Comparison of ENCODE assay signal across 17 cellular contexts in the genomic region with DNA sequence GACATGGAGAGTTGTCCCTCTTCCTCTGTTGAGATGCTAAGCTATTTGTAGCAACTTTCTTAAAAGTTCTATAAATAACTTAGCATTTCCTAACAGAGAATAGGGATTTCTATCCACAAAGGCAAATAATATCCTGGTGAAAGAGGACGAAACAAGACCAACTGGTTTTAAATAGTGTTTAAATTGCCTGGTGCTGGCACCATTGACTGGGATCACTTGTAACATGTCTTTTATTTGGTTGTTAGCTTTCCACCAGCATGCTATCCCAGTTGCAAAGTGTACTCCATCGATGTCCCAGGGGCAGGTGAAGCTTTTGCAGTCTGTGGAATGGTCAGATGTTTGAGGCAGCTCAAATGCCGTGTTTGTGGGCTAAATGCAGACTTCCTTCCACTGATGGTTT. TPM values are rescaled to one million over a fixed set of nuclear protein-coding genes. Genes with fewer than 3 reads are reported as not detected.
DNase-seq lines count a peak whose midpoint lies in the region; ATAC-seq, FAIRE-seq and TF ChIP-seq lines count a peak whose summit lies in the region.
"Had no signal": no experiment of that assay in that cellular context is flagged by ENCODE, and none has a peak within 500 bp of the region (broad histone marks: within the 10 kb centered on the region; RNA-seq: fewer than 3 reads in every experiment).

No MANE protein-coding gene starts in this region.

- H3K36me3 ChIP-seq in BLaER1 treated with 17β-estradiol and CSF1 and Interleukin-3, amounts not matched to agents 10 nM and 100 nM = peaks cover 23 to 64% (median 46%) of the 10 kb centered on the region in 11 experiments
- H3K36me3 ChIP-seq in gastrocnemius medialis = peaks cover 0 to 24% of the 10 kb centered on the region in 2 donors
- H3K36me3 ChIP-seq in OCI-LY7 (ENCODE audit: insufficient read depth, low read length) = peaks cover 24% of the 10 kb centered on the region

- TF ChIP-seq CTCF in LNCaP clone FGC (IDR thresholded peaks at IDR 0.05; ENCODE audit: control insufficient read depth, extremely low read depth, insufficient read depth) (no peak), epithelial cell of esophagus (IDR thresholded peaks at IDR 0.05; ENCODE audit: insufficient read depth, low read depth, low read length, missing control alignments) (no peak), gastrocnemius medialis (IDR thresholded peaks at IDR 0.05 in 4 of 5, conservative IDR thresholded peaks at IDR 0.05 in 1 of 5) (no peak), OCI-LY7 (conservative IDR thresholded peaks at IDR 0.05; ENCODE audit: low read length) (no peak), D721Med (IDR thresholded peaks at IDR 0.05; ENCODE audit: insufficient read depth, missing control alignments) (no peak)

- CTCF ChIA-PET in OCI-LY7 (lab: Charles Lee; ENCODE audit: unreplicated experiment) = no interaction called here

- ATAC-seq in gastrocnemius medialis = no peak

- no peak overlapping the region for H2AFZ ChIP-seq in OCI-LY7 (ENCODE audit: low read length)

- no peak for FAIRE-seq in D721Med (lab: Jason Lieb, UNC)

- no peaks in the 10 kb centered on the region for H3K9me2 ChIP-seq in OCI-LY7 (ENCODE audit: insufficient read depth, low read length)

- in situ Hi-C loops in gastrocnemius medialis (cut with MboI; ENCODE audit: low sequenced_read_pairs in 4 of 4) = loop anchor here in 2 of 4 donors (5.0 kb wide), 2 partner anchors 80 to 85 kb away; no protein-coding TSS in a partner anchor

- no peaks in the 10 kb centered on the region for H3K9me3 ChIP-seq in BLaER1 treated with 17β-estradiol and CSF1 and Interleukin-3, amounts not matched to agents 10 nM and 100 nM (replicated peaks in 1 of 11)
- H3K9me3 ChIP-seq in gastrocnemius medialis (no peaks in the 10 kb centered on the region), OCI-LY7 (ENCODE audit: low read length) (no peaks in the 10 kb centered on the region)

- H3K4me1 ChIP-seq in BLaER1 treated with 17β-estradiol and CSF1 and Interleukin-3, amounts not matched to agents 10 nM and 100 nM = peaks cover 71 to 83% (median 77%) of the 10 kb centered on the region in 10 experiments
- H3K4me1 ChIP-seq in gastrocnemius medialis (peaks cover 39 to 53% of the 10 kb centered on the region in 2 donors), OCI-LY7 (ENCODE audit: insufficient read depth, low read length, poor library complexity, severe bottlenecking) (peaks cover 32% of the 10 kb centered on the region)

- peaks cover 9% of the 10 kb centered on the region; the same call in 1 of the 2 replicates for H3K79me2 ChIP-seq in OCI-LY7 (ENCODE audit: insufficient read depth, low read depth, low read length)

- H3K4me2 ChIP-seq in BLaER1 treated with 17β-estradiol and CSF1 and Interleukin-3, amounts not matched to agents 10 nM and 100 nM = peak overlapping the region; percentile 66 to 99 (median 82)
- H3K4me2 ChIP-seq in OCI-LY7 (ENCODE audit: low read length) = no peak overlapping the region

- no peak overlapping the region for H3K4me3 ChIP-seq in BLaER1 treated with 17β-estradiol and CSF1 and Interleukin-3, amounts not matched to agents 10 nM and 100 nM
- peak overlapping the region; percentile 43 for H3K4me3 ChIP-seq in LNCaP clone FGC (ENCODE audit: low read depth, low read length)
- H3K4me3 ChIP-seq in epithelial cell of esophagus (ENCODE audit: low read length) = no peak overlapping the region
- no peak overlapping the region for H3K4me3 ChIP-seq in gastrocnemius medialis
- no peak overlapping the region for H3K4me3 ChIP-seq in OCI-LY7 (ENCODE audit: low read depth, low read length, poor library complexity, severe bottlenecking)

- intact Hi-C loops in gastrocnemius medialis (cut with DNase I; ENCODE audit: low total_unique reads) (loop anchor here (10.0 kb wide), 2 partner anchors 207 to 267 kb away; a partner anchor contains a TSS), OCI-LY7 (cut with micrococcal nuclease; ENCODE audit: unreplicated experiment) (no loop called here)

- DNase-seq in LNCaP clone FGC (ENCODE audit: low read depth) = peak; percentile 86
- peak; percentile 9 for DNase-seq in epithelial cell of esophagus (ENCODE audit: low read depth)
- no peak for DNase-seq in gastrocnemius medialis
- DNase-seq in OCI-LY7 (ENCODE audit: low spot score) = no peak
- no peak for DNase-seq in NCI-H2227 (lab: John Stamatoyannopoulos, UW; ENCODE audit: unreplicated experiment)
- no peak for DNase-seq in D721Med (ENCODE audit: insufficient read length, low spot score)
- DNase-seq: ACHN; AML-193; Calu3; CD4-positive, alpha-beta memory T cell; DMS79 treated with DMSO at 0.1 percent for 48 hours; H7; MM.1S; NCI-H1092 treated with DMSO at 0.1 percent for 48 hours; NCI-H446 treated with DMSO at 0.1 percent for 48 hours had no signal

- H3K27me3 ChIP-seq in BLaER1 treated with 17β-estradiol and CSF1 and Interleukin-3, amounts not matched to agents 10 nM and 100 nM = no peaks in the 10 kb centered on the region
- no peaks in the 10 kb centered on the region for H3K27me3 ChIP-seq in gastrocnemius medialis

- POLR2A ChIA-PET in OCI-LY7 (lab: Charles Lee) = no interaction called here

- peaks cover 36 to 74% (median 60%) of the 10 kb centered on the region in 11 experiments for H4K20me1 ChIP-seq in BLaER1 treated with 17β-estradiol and CSF1 and Interleukin-3, amounts not matched to agents 10 nM and 100 nM
- no peaks in the 10 kb centered on the region for H4K20me1 ChIP-seq in OCI-LY7 (ENCODE audit: insufficient read depth, low read length)

- no peak overlapping the region for H3K27ac ChIP-seq in BLaER1 treated with 17β-estradiol and CSF1 and Interleukin-3, amounts not matched to agents 10 nM and 100 nM
- H3K27ac ChIP-seq in gastrocnemius medialis (peak overlapping the region; percentile 15 to 89 (median 49)), OCI-LY7 (ENCODE audit: low read depth, low read length, poor library complexity, severe bottlenecking) (no peak overlapping the region)

- TF ChIP-seq POLR2A in gastrocnemius medialis (IDR thresholded peaks at IDR 0.05) = no peak

- BruUV-seq in OCI-LY7 (replicated peaks; lab: Mats Ljungman, UMichigan) = no TSS peak

- no peak overlapping the region for H3K9ac ChIP-seq in BLaER1 treated with 17β-estradiol and CSF1 and Interleukin-3, amounts not matched to agents 10 nM and 100 nM

RNA-seq across cellular contexts. Expression of a gene that starts 3.7 kb away (rescaled TPM):
- total RNA-seq in gastrocnemius medialis = 10 to 100 TPM in 1 of 4 donors, 1 to 10 TPM in 3; 7.3 to 11.8 (median 7.9) TPM
- total RNA-seq in OCI-LY7 (2014; rRNA removed; shearing (Covaris generic)) = 1.9 and 4.9 TPM in 2 replicates
- total RNA-seq in OCI-LY7 (2022) = 10.0 and 10.1 TPM in 2 replicates

RNA-seq across cellular contexts. Expression of a gene that starts 5.0 kb away (rescaled TPM):
- 100 to 1,000 TPM; 212 to 261 (median 252) TPM for total RNA-seq in gastrocnemius medialis
- total RNA-seq in OCI-LY7 (2014; rRNA removed; shearing (Covaris generic)) = 51.2 and 55.5 TPM in 2 replicates
- total RNA-seq in OCI-LY7 (2022) = 68.3 and 72.8 TPM in 2 replicates

RNA-seq across cellular contexts. Expression of a gene that starts 56.2 kb away (rescaled TPM):
- total RNA-seq in gastrocnemius medialis = not detected
- total RNA-seq in OCI-LY7 (2014; rRNA removed; shearing (Covaris generic)) = 0.67 and 3.3 TPM in 2 replicates
- 0.50 and 0.67 TPM in 2 replicates for total RNA-seq in OCI-LY7 (2022)
- total RNA-seq: G401 had no signal

Comparison
In these comparisons a context has a peak if more than half of its experiments do, and no peak if none do; other contexts are left out.
1. H3K27ac ChIP-seq: peak in gastrocnemius medialis (4 of 4); none in BLaER1 treated with 17β-estradiol and CSF1 and Interleukin-3, amounts not matched to agents 10 nM and 100 nM (0 of 11) and OCI-LY7 (single experiment).
2. DNase-seq: peak in LNCaP clone FGC (single experiment) and epithelial cell of esophagus (single experiment); none in gastrocnemius medialis (0 of 2), OCI-LY7 (single experiment), NCI-H2227 (single experiment) and D721Med (single experiment).